Comparison of ENCODE assay signal across 1 cellular context in genomic region chr1:229363723-229364122, GRCh38.
TF ChIP-seq lines count a peak whose summit lies in the region.

No MANE protein-coding gene starts in this region.

TF ChIP-seq in GM23338, 12 proteins besides CTCF, POLR2A, EP300 and RAD21 (continued from another document):
- TF ChIP-seq ZNF462 (CRISPR knock-in tag; IDR thresholded peaks at IDR 0.05) (no peak), CREB1 (CRISPR knock-in tag; IDR thresholded peaks at IDR 0.05; ENCODE audit: low read depth) (no peak), POLR2AphosphoS5 (IDR thresholded peaks at IDR 0.05; ENCODE audit: low read depth) (no peak), ZNF114 (CRISPR knock-in tag; IDR thresholded peaks at IDR 0.05) (no peak), REST (IDR thresholded peaks at IDR 0.05; ENCODE audit: unreplicated experiment) (no peak), EZH2 (IDR thresholded peaks at IDR 0.05; ENCODE audit: low read depth, unreplicated experiment) (no peak), NANOG (IDR thresholded peaks at IDR 0.05; ENCODE audit: borderline replicate concordance) (no peak), EZH2phosphoT487 (IDR thresholded peaks at IDR 0.05; ENCODE audit: unreplicated experiment) (no peak), JUNB (IDR thresholded peaks at IDR 0.05; ENCODE audit: unreplicated experiment) (no peak), STAT1 (IDR thresholded peaks at IDR 0.05; ENCODE audit: unreplicated experiment) (no peak)
- TF ChIP-seq, protein P1, sequence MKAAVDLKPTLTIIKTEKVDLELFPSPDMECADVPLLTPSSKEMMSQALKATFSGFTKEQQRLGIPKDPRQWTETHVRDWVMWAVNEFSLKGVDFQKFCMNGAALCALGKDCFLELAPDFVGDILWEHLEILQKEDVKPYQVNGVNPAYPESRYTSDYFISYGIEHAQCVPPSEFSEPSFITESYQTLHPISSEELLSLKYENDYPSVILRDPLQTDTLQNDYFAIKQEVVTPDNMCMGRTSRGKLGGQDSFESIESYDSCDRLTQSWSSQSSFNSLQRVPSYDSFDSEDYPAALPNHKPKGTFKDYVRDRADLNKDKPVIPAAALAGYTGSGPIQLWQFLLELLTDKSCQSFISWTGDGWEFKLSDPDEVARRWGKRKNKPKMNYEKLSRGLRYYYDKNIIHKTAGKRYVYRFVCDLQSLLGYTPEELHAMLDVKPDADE (IDR thresholded peaks at IDR 0.05) = no peak
